2 cellular contexts compared by ENCODE assay signal in genomic region chr7:2511769-2512168, GRCh38.
TF ChIP-seq lines count a peak whose summit lies in the region.

No MANE protein-coding gene starts in this region.

TF ChIP-seq in A549, 52 proteins besides CTCF, POLR2A, EP300 and RAD21:
- no peak for TF ChIP-seq CHD4 (IDR thresholded peaks at IDR 0.05; ENCODE audit: borderline replicate concordance)
- no peak for TF ChIP-seq ZNF302 (CRISPR knock-in tag; IDR thresholded peaks at IDR 0.05)
- TF ChIP-seq ZC3H11A (IDR thresholded peaks at IDR 0.05): no peak
- no peak for TF ChIP-seq HMGXB4 (CRISPR knock-in tag; IDR thresholded peaks at IDR 0.05; ENCODE audit: borderline replicate concordance)
- TF ChIP-seq PBX3 (IDR thresholded peaks at IDR 0.05): no peak
- no peak for TF ChIP-seq SMC3 (IDR thresholded peaks at IDR 0.05)
- no peak for TF ChIP-seq CBX2 (IDR thresholded peaks at IDR 0.05; ENCODE audit: borderline replicate concordance, low read depth)
- no peak for TF ChIP-seq FOXS1 (CRISPR knock-in tag; IDR thresholded peaks at IDR 0.05)
- TF ChIP-seq CBX8 (IDR thresholded peaks at IDR 0.05): no peak
- no peak for TF ChIP-seq MAZ (IDR thresholded peaks at IDR 0.05; ENCODE audit: borderline replicate concordance, low read depth, low read length)
- no peak for TF ChIP-seq HEYL (CRISPR knock-in tag; IDR thresholded peaks at IDR 0.05)
- TF ChIP-seq ZSCAN20 (CRISPR knock-in tag; IDR thresholded peaks at IDR 0.05): no peak
- no peak for TF ChIP-seq ELK1 (IDR thresholded peaks at IDR 0.05; ENCODE audit: low read depth, low read length)
- no peak for TF ChIP-seq NPAS2 (CRISPR knock-in tag; IDR thresholded peaks at IDR 0.05; ENCODE audit: borderline replicate concordance)
- no peak for TF ChIP-seq TP53 (CRISPR knock-in tag; IDR thresholded peaks at IDR 0.05)
- TF ChIP-seq ATOH8 (CRISPR knock-in tag; IDR thresholded peaks at IDR 0.05; ENCODE audit: low read depth): no peak
- TF ChIP-seq NR3C1 (IDR thresholded peaks at IDR 0.05): no peak
- TF ChIP-seq CHD2 (IDR thresholded peaks at IDR 0.05; ENCODE audit: low read length, partially characterized antibody): no peak
- TF ChIP-seq EHF (CRISPR knock-in tag; IDR thresholded peaks at IDR 0.05): no peak
TF ChIP-seq in A549: peak in this region for 0.

TF ChIP-seq in GM12878, 131 proteins besides CTCF, POLR2A, EP300 and RAD21:
- no peak for TF ChIP-seq YBX1 (IDR thresholded peaks at IDR 0.05)
